ENCODE assay signal across 1 cellular context in genomic region chr12:94872671-94873367, GRCh38.
TF ChIP-seq lines count a peak whose summit lies in the region.

No MANE protein-coding gene starts in this region.

TF ChIP-seq in HEK293, 187 proteins besides CTCF, POLR2A, EP300 and RAD21 (continued from another document):
- peak; percentile 44; the same call in 1 of the 2 replicates for TF ChIP-seq ZIC2 (tag by site-specific recombination; IDR thresholded peaks at IDR 0.05)
- TF ChIP-seq SCRT2 (tag by site-specific recombination; IDR thresholded peaks at IDR 0.05) = peak; percentile 51; the same call in 1 of the 2 replicates
- no peak for TF ChIP-seq ZNF48 (tag by site-specific recombination; IDR thresholded peaks at IDR 0.05)
- no peak for TF ChIP-seq ZNF138 (tag by site-specific recombination; IDR thresholded peaks at IDR 0.05; ENCODE audit: borderline replicate concordance)
- TF ChIP-seq ZSCAN5A (tag by site-specific recombination; IDR thresholded peaks at IDR 0.05) = no peak
- TF ChIP-seq ZNF558 (tag by site-specific recombination; IDR thresholded peaks at IDR 0.05) = no peak
- TF ChIP-seq ZNF211 (tag by site-specific recombination; IDR thresholded peaks at IDR 0.05; ENCODE audit: low read depth) = no peak
- peak; percentile 92 for TF ChIP-seq ZBTB8A (tag by site-specific recombination; IDR thresholded peaks at IDR 0.05)
- peak; percentile 54 for TF ChIP-seq ZNF341 (tag by site-specific recombination; IDR thresholded peaks at IDR 0.05; ENCODE audit: low read depth)
- TF ChIP-seq ZNF426 (tag by site-specific recombination; IDR thresholded peaks at IDR 0.05) = no peak
- no peak for TF ChIP-seq ZBTB10 (tag by site-specific recombination; IDR thresholded peaks at IDR 0.05)
- TF ChIP-seq ZNF404 (tag by site-specific recombination; IDR thresholded peaks at IDR 0.05) = no peak
- no peak for TF ChIP-seq ZFP37 (tag by site-specific recombination; IDR thresholded peaks at IDR 0.05)
- no peak for TF ChIP-seq ZBTB21 (tag by site-specific recombination; IDR thresholded peaks at IDR 0.05)
- no peak for TF ChIP-seq MEIS1 (CRISPR knock-in tag; IDR thresholded peaks at IDR 0.05; ENCODE audit: borderline replicate concordance)
- no peak for TF ChIP-seq ZNF791 (tag by site-specific recombination; IDR thresholded peaks at IDR 0.05)
- TF ChIP-seq ZNF704 (tag by site-specific recombination; IDR thresholded peaks at IDR 0.05) = no peak
- TF ChIP-seq ZNF280C (tag by site-specific recombination; IDR thresholded peaks at IDR 0.05) = no peak
- no peak for TF ChIP-seq ZNF148 (tag by site-specific recombination; IDR thresholded peaks at IDR 0.05; ENCODE audit: borderline replicate concordance)
- TF ChIP-seq YY2 (tag by site-specific recombination; IDR thresholded peaks at IDR 0.05) = no peak
- TF ChIP-seq BCL6B (tag by site-specific recombination; IDR thresholded peaks at IDR 0.05) = no peak
- TF ChIP-seq ZNF266 (tag by site-specific recombination; IDR thresholded peaks at IDR 0.05; ENCODE audit: low read depth) = no peak
- TF ChIP-seq ZNF398 (tag by site-specific recombination; IDR thresholded peaks at IDR 0.05) = 0 out of 2 replicates have a peak, but pooled peaks have one; percentile 25
- TF ChIP-seq ZNF26 (tag by site-specific recombination; IDR thresholded peaks at IDR 0.05) = no peak
- no peak for TF ChIP-seq PRDM2 (tag by site-specific recombination; IDR thresholded peaks at IDR 0.05; ENCODE audit: borderline replicate concordance)
- TF ChIP-seq ZNF335 (tag by site-specific recombination; conservative IDR thresholded peaks at IDR 0.05) = peak; percentile 93
- no peak for TF ChIP-seq SP3 (tag by site-specific recombination; IDR thresholded peaks at IDR 0.05)
- TF ChIP-seq ZNF112 (tag by site-specific recombination; IDR thresholded peaks at IDR 0.05) = no peak
- peak; percentile 33; the same call in 1 of the 2 replicates for TF ChIP-seq ZNF501 (tag by site-specific recombination; IDR thresholded peaks at IDR 0.05)
- TF ChIP-seq ZNF2 (tag by site-specific recombination; IDR thresholded peaks at IDR 0.05) = no peak
TF ChIP-seq in HEK293: peak in this region for 11.
